ENCODE assay signal across 17 cellular contexts in genomic region chr3:112972158-112972557, GRCh38. TPM values are rescaled to one million over a fixed set of nuclear protein-coding genes. Genes with fewer than 3 reads are reported as not detected.
DNase-seq lines count a peak whose midpoint lies in the region; ATAC-seq, FAIRE-seq and TF ChIP-seq lines count a peak whose summit lies in the region.
"Had no signal": no experiment of that assay in that cellular context is flagged by ENCODE, and none has a peak within 500 bp of the region (broad histone marks: within the 10 kb centered on the region; RNA-seq: fewer than 3 reads in every experiment).

No MANE protein-coding gene starts in this region.

- no peak overlapping the region for H3K27ac Mint-ChIP-seq in activated CD4-positive, alpha-beta T cell treated with anti-CD3 and anti-CD28 coated beads, Interleukin-2, amount 10 ng/mL, durations not matched to agents 7 days and 5 days
- no peak overlapping the region for H3K27ac Mint-ChIP-seq in activated T-helper 1 cell treated with anti-CD3 and anti-CD28 coated beads, Interleukin-12 subunit alpha, Interleukin-12 subunit beta, Interleukin-2, Interleukin-4 antibody, amounts not matched to agents 30 ng/mL and 10 ng/mL and 1 ng/mL, durations not matched to agents 14 hours and 24 hours and 36 hours

- peak; percentile 48 for FAIRE-seq in GM19239 (lab: Jason Lieb, UNC)

- no peak for TF ChIP-seq CTCF in parathyroid adenoma (IDR thresholded peaks at IDR 0.05)

- peaks cover 12% of the 10 kb centered on the region for H3K36me3 Mint-ChIP-seq in activated CD4-positive, alpha-beta T cell treated with anti-CD3 and anti-CD28 coated beads, Interleukin-2, amount 10 ng/mL, durations not matched to agents 7 days and 5 days (ENCODE audit: low read depth)
- H3K36me3 Mint-ChIP-seq in activated T-helper 1 cell treated with anti-CD3 and anti-CD28 coated beads, Interleukin-12 subunit alpha, Interleukin-12 subunit beta, Interleukin-2, Interleukin-4 antibody, amounts not matched to agents 30 ng/mL and 10 ng/mL and 1 ng/mL, durations not matched to agents 14 hours and 24 hours and 36 hours (ENCODE audit: low read depth), result peaks cover 8% of the 10 kb centered on the region

- H3K4me3 ChIP-seq in parathyroid adenoma (ENCODE audit: low read depth, low read length), result no peak overlapping the region
- H3K4me3 ChIP-seq: smooth muscle cell, stomach, vagina had no signal

- no peaks in the 10 kb centered on the region for H3K27me3 ChIP-seq in parathyroid adenoma (ENCODE audit: control insufficient read depth, insufficient read depth, low read length)
- H3K27me3 ChIP-seq: stomach, vagina had no signal

- no peaks in the 10 kb centered on the region for H3K79me2 ChIP-seq in parathyroid adenoma

- H3K27ac ChIP-seq in parathyroid adenoma, result no peak overlapping the region
- no peak overlapping the region for H3K27ac ChIP-seq in caudate nucleus (ENCODE audit: low read depth, low read length)
- H3K27ac ChIP-seq: stomach, vagina had no signal

- H3K36me3 ChIP-seq in parathyroid adenoma (ENCODE audit: control insufficient read depth, insufficient read depth, low read length), result no peaks in the 10 kb centered on the region
- H3K36me3 ChIP-seq: stomach, vagina had no signal

- intact Hi-C loops in activated T-helper 1 cell treated with anti-CD3 and anti-CD28 coated beads, Interleukin-12 subunit alpha, Interleukin-12 subunit beta, Interleukin-2, Interleukin-4 antibody, amounts not matched to agents 30 ng/mL and 10 ng/mL and 1 ng/mL, durations not matched to agents 14 hours and 24 hours and 36 hours (cut with micrococcal nuclease), result loop anchor here (5.0 to 10.0 kb wide), 4 partner anchors 140 to 1367 kb away; partner anchors contain the start of gene BTLA

- no peak for DNase-seq in activated CD4-positive, alpha-beta T cell treated with anti-CD3 and anti-CD28 coated beads, Interleukin-2, amount 10 ng/mL, durations not matched to agents 7 days and 5 days
- no peak for DNase-seq in activated CD4-positive, alpha-beta T cell treated with anti-CD3 and anti-CD28 coated beads for 1 hour
- DNase-seq in GM19239 (ENCODE audit: insufficient read length, low spot score) (no peak), caudate nucleus (lab: John Stamatoyannopoulos, UW) (no peak), RKO (ENCODE audit: low spot score) (no peak)
- DNase-seq in activated T-helper 1 cell treated with anti-CD3 and anti-CD28 coated beads, Interleukin-12 subunit alpha, Interleukin-12 subunit beta, Interleukin-2, Interleukin-4 antibody, amounts not matched to agents 30 ng/mL and 10 ng/mL and 1 ng/mL, durations not matched to agents 14 hours and 24 hours and 36 hours (ENCODE audit: low spot score), result no peak
- DNase-seq: cerebellar nuclear complex, foreskin melanocyte, NCI-H1436 treated with DMSO at 0.1 percent for 48 hours, NCI-H226, SIG-M5, stomach had no signal

- H3K9me3 ChIP-seq in parathyroid adenoma (ENCODE audit: control insufficient read depth, low read length), result no peaks in the 10 kb centered on the region
- H3K9me3 ChIP-seq: stomach, vagina had no signal

- H3K4me1 ChIP-seq in parathyroid adenoma, result no peaks in the 10 kb centered on the region
- H3K4me1 ChIP-seq: stomach, vagina had no signal

- ATAC-seq in HG03520 (IDR thresholded peaks at IDR 0.05; ENCODE audit: unreplicated experiment), result no peak
- ATAC-seq: left lobe of liver had no signal

- H3K9ac ChIP-seq in parathyroid adenoma, result no peak overlapping the region

- H3K4me1 Mint-ChIP-seq in activated CD4-positive, alpha-beta T cell treated with anti-CD3 and anti-CD28 coated beads, Interleukin-2, amount 10 ng/mL, durations not matched to agents 7 days and 5 days, result peaks cover 66% of the 10 kb centered on the region
- peaks cover 81% of the 10 kb centered on the region for H3K4me1 Mint-ChIP-seq in activated T-helper 1 cell treated with anti-CD3 and anti-CD28 coated beads, Interleukin-12 subunit alpha, Interleukin-12 subunit beta, Interleukin-2, Interleukin-4 antibody, amounts not matched to agents 30 ng/mL and 10 ng/mL and 1 ng/mL, durations not matched to agents 14 hours and 24 hours and 36 hours (ENCODE audit: low read depth)

- CTCF ChIA-PET in activated CD4-positive, alpha-beta T cell treated with anti-CD3 and anti-CD28 coated beads, Interleukin-2, amount 10 ng/mL, durations not matched to agents 7 days and 5 days (lab: Charles Lee), result no interaction called here

- no peaks in the 10 kb centered on the region for H3K27me3 Mint-ChIP-seq in activated CD4-positive, alpha-beta T cell treated with anti-CD3 and anti-CD28 coated beads, Interleukin-2, amount 10 ng/mL, durations not matched to agents 7 days and 5 days
- H3K27me3 Mint-ChIP-seq in activated T-helper 1 cell treated with anti-CD3 and anti-CD28 coated beads, Interleukin-12 subunit alpha, Interleukin-12 subunit beta, Interleukin-2, Interleukin-4 antibody, amounts not matched to agents 30 ng/mL and 10 ng/mL and 1 ng/mL, durations not matched to agents 14 hours and 24 hours and 36 hours (ENCODE audit: insufficient read depth), result no peaks in the 10 kb centered on the region

- H3K4me2 ChIP-seq in parathyroid adenoma (ENCODE audit: low read length), result peak overlapping the region; percentile 5
- H3K4me2 ChIP-seq: smooth muscle cell had no signal

- H2AFZ ChIP-seq in parathyroid adenoma, result no peak overlapping the region

- POLR2A ChIA-PET in activated CD4-positive, alpha-beta T cell treated with anti-CD3 and anti-CD28 coated beads, Interleukin-2, amount 10 ng/mL, durations not matched to agents 7 days and 5 days (lab: Charles Lee), result no interaction called here

- no peaks in the 10 kb centered on the region for H3K9me3 Mint-ChIP-seq in activated CD4-positive, alpha-beta T cell treated with anti-CD3 and anti-CD28 coated beads, Interleukin-2, amount 10 ng/mL, durations not matched to agents 7 days and 5 days
- no peaks in the 10 kb centered on the region for H3K9me3 Mint-ChIP-seq in activated T-helper 1 cell treated with anti-CD3 and anti-CD28 coated beads, Interleukin-12 subunit alpha, Interleukin-12 subunit beta, Interleukin-2, Interleukin-4 antibody, amounts not matched to agents 30 ng/mL and 10 ng/mL and 1 ng/mL, durations not matched to agents 14 hours and 24 hours and 36 hours

- H3K4me3 Mint-ChIP-seq in activated CD4-positive, alpha-beta T cell treated with anti-CD3 and anti-CD28 coated beads, Interleukin-2, amount 10 ng/mL, durations not matched to agents 7 days and 5 days, result peak overlapping the region; percentile 35
- H3K4me3 Mint-ChIP-seq in activated T-helper 1 cell treated with anti-CD3 and anti-CD28 coated beads, Interleukin-12 subunit alpha, Interleukin-12 subunit beta, Interleukin-2, Interleukin-4 antibody, amounts not matched to agents 30 ng/mL and 10 ng/mL and 1 ng/mL, durations not matched to agents 14 hours and 24 hours and 36 hours, result peak overlapping the region; percentile 77

RNA-seq across cellular contexts. Expression of gene CD200R1, which starts 2.7 kb away (rescaled TPM):
- 1 to 10 TPM; 8.8 TPM for total RNA-seq in activated CD4-positive, alpha-beta T cell treated with anti-CD3 and anti-CD28 coated beads, Interleukin-2, amount 10 ng/mL, durations not matched to agents 7 days and 5 days
- total RNA-seq in activated T-helper 1 cell treated with anti-CD3 and anti-CD28 coated beads, Interleukin-12 subunit alpha, Interleukin-12 subunit beta, Interleukin-2, Interleukin-4 antibody, amounts not matched to agents 30 ng/mL and 10 ng/mL and 1 ng/mL, durations not matched to agents 14 hours and 24 hours and 36 hours, result 6.7 and 6.8 TPM in 2 replicates

RNA-seq across cellular contexts. Expression of gene GTPBP8, which starts 18.6 kb away (rescaled TPM):
- total RNA-seq in activated CD4-positive, alpha-beta T cell treated with anti-CD3 and anti-CD28 coated beads, Interleukin-2, amount 10 ng/mL, durations not matched to agents 7 days and 5 days, result 10 to 100 TPM; 27.6 to 29.6 TPM
- total RNA-seq in activated T-helper 1 cell treated with anti-CD3 and anti-CD28 coated beads, Interleukin-12 subunit alpha, Interleukin-12 subunit beta, Interleukin-2, Interleukin-4 antibody, amounts not matched to agents 30 ng/mL and 10 ng/mL and 1 ng/mL, durations not matched to agents 14 hours and 24 hours and 36 hours, result 22.6 and 25.0 TPM in 2 replicates
